In genomic region chr15:29740692-29741311, GRCh38 we compare ENCODE assay signal across 12 cellular contexts.
DNase-seq lines count a peak whose midpoint lies in the region; ATAC-seq, FAIRE-seq and TF ChIP-seq lines count a peak whose summit lies in the region.
"Had no signal": no experiment of that assay in that cellular context is flagged by ENCODE, and none has a peak within 500 bp of the region (broad histone marks: within the 10 kb centered on the region; RNA-seq: fewer than 3 reads in every experiment).

No MANE protein-coding gene starts in this region.

- ATAC-seq in SK-N-SH treated with all-trans-retinoic acid at 6 μM for 48 hours (no peak), GM18519 (IDR thresholded peaks at IDR 0.05; ENCODE audit: low FRiP score, unreplicated experiment) (no peak)
- ATAC-seq: left cardiac atrium had no signal

- FAIRE-seq in GM12891 (lab: Jason Lieb, UNC), result no peak
- FAIRE-seq: astrocyte had no signal

- H3K27me3 ChIP-seq in SK-N-SH (ENCODE audit: insufficient read depth) (no peaks in the 10 kb centered on the region), MM.1S (replicated peaks; ENCODE audit: insufficient read depth, low read length) (no peaks in the 10 kb centered on the region)
- H3K27me3 ChIP-seq: esophagus muscularis mucosa had no signal

- TF ChIP-seq CTCF in SK-N-SH (IDR thresholded peaks at IDR 0.05), result peak; percentile 50
- TF ChIP-seq CTCF in MM.1S (IDR thresholded peaks at IDR 0.05; ENCODE audit: low read length), result peak; percentile 78
- TF ChIP-seq CTCF in chondrocyte (IDR thresholded peaks at IDR 0.05), result peak; percentile 72
- peak; percentile 43 for TF ChIP-seq CTCF in retinal pigment epithelial cell (conservative IDR thresholded peaks at IDR 0.05; ENCODE audit: low read depth, low read length)

- peaks cover 4% of the 10 kb centered on the region; the same call in 1 of the 2 replicates for H3K79me2 ChIP-seq in SK-N-SH (ENCODE audit: insufficient read depth)
- H3K79me2 ChIP-seq in MM.1S (ENCODE audit: low read length), result no peaks in the 10 kb centered on the region

- no peak overlapping the region for H3K27ac ChIP-seq in SK-N-SH (ENCODE audit: low read depth in 2 of 2, low read length in 1 of 2)
- peak overlapping the region; percentile 90 for H3K27ac ChIP-seq in MM.1S (ENCODE audit: low read length)
- H3K27ac ChIP-seq: esophagus muscularis mucosa had no signal

- TF ChIP-seq EP300 in SK-N-SH (IDR thresholded peaks at IDR 0.05; ENCODE audit: borderline replicate concordance in 1 of 2, low read depth in 1 of 2, low read length in 1 of 2), result peak in 1 of 2 experiments; percentile 53; a peak in 1 of 4 replicates

- TF ChIP-seq POLR2A in GM12891 (IDR thresholded peaks at IDR 0.05; ENCODE audit: low read depth, low read length), result no peak

- H3K4me1 ChIP-seq in SK-N-SH (ENCODE audit: control insufficient read depth in 1 of 2, insufficient read depth in 2 of 2, low read depth in 1 of 2, low read length in 1 of 2) (peaks cover 0 to 12% of the 10 kb centered on the region in 2 experiments; a peak in 1 of 4 replicates), MM.1S (ENCODE audit: low read length) (peaks cover 27% of the 10 kb centered on the region)

- no peaks in the 10 kb centered on the region for H3K9me3 ChIP-seq in SK-N-SH
- H3K9me3 ChIP-seq in MM.1S (replicated peaks; ENCODE audit: insufficient read depth, low read length), result no peaks in the 10 kb centered on the region
- H3K9me3 ChIP-seq: esophagus muscularis mucosa had no signal

- H3K36me3 ChIP-seq in SK-N-SH (replicated peaks in 1 of 2; ENCODE audit: control insufficient read depth in 1 of 2, insufficient read depth in 2 of 2, low read length in 1 of 2), result peaks cover 18 to 21% of the 10 kb centered on the region in 2 experiments
- H3K36me3 ChIP-seq in MM.1S (replicated peaks; ENCODE audit: insufficient read depth, low read length), result no peaks in the 10 kb centered on the region

- H3F3A ChIP-seq in SK-N-SH (replicated peaks; ENCODE audit: insufficient read depth) (peaks cover 28% of the 10 kb centered on the region), MM.1S (ENCODE audit: insufficient read depth, low read length) (peaks cover 15% of the 10 kb centered on the region)

- H4K20me1 ChIP-seq in SK-N-SH (ENCODE audit: insufficient read depth) (no peaks in the 10 kb centered on the region), MM.1S (ENCODE audit: insufficient read depth, low read length) (no peaks in the 10 kb centered on the region)

- H2AFZ ChIP-seq in SK-N-SH (ENCODE audit: low read depth) (no peak overlapping the region), MM.1S (ENCODE audit: low read length) (no peak overlapping the region)

- no peaks in the 10 kb centered on the region for H3K9me3 Mint-ChIP-seq in chondrocyte (ENCODE audit: low read depth)

- intact Hi-C loops in cardiac septum (cut with DNase I), result no loop called here

- H3K4me3 Mint-ChIP-seq in chondrocyte (ENCODE audit: unreplicated experiment), result no peak overlapping the region

- POLR2A ChIA-PET in SK-N-SH (lab: Yijun Ruan, JAX), result no interaction called here

- no peaks in the 10 kb centered on the region for H3K27me3 Mint-ChIP-seq in chondrocyte (ENCODE audit: low read depth)

- H3K9ac ChIP-seq in SK-N-SH (no peak overlapping the region), MM.1S (ENCODE audit: low read length) (peak overlapping the region; percentile 42; the same call in 1 of the 2 replicates)

- no peaks in the 10 kb centered on the region for H3K9me2 ChIP-seq in SK-N-SH
- H3K9me2 ChIP-seq in MM.1S (replicated peaks; ENCODE audit: insufficient read depth, low read length), result no peaks in the 10 kb centered on the region

- peaks cover 15% of the 10 kb centered on the region for H3K4me1 Mint-ChIP-seq in chondrocyte (ENCODE audit: low read depth)

- H3K36me3 Mint-ChIP-seq in chondrocyte (ENCODE audit: low read depth), result peaks cover 19% of the 10 kb centered on the region

- TF ChIP-seq RAD21 in SK-N-SH (IDR thresholded peaks at IDR 0.05; ENCODE audit: low read length), result peak; percentile 68

- CTCF ChIA-PET in SK-N-SH (lab: Yijun Ruan, JAX), result interaction anchor here (0.6 to 2.4 kb wide), 7 partner anchors 11 to 334 kb away, joined by 3 to 5 read pairs (median 3); no protein-coding TSS in a partner anchor

- WGBS in SK-N-SH (ENCODE audit: low lambda C conversion rate), result 98% methylated on average over 1 of the region's 1 CpG

- no peak overlapping the region for H3K27ac Mint-ChIP-seq in chondrocyte (ENCODE audit: unreplicated experiment)

- DNase-seq in SK-N-SH (peak; percentile 54), MM.1S (peak; percentile 70), chondrocyte (ENCODE audit: low spot score) (no peak), retinal pigment epithelial cell (ENCODE audit: low read depth) (no peak), cardiac septum (ENCODE audit: low spot score) (no peak), GM12891 (ENCODE audit: insufficient read length, low spot score) (no peak)
- DNase-seq: left cardiac atrium, NCI-H226 had no signal

- H3K4me2 ChIP-seq in SK-N-SH (no peak overlapping the region), MM.1S (ENCODE audit: low read depth, low read length) (peak overlapping the region; percentile 49; the same call in 1 of the 2 replicates)

- H3K4me3 ChIP-seq in SK-N-SH (ENCODE audit: low read depth in 2 of 2, low read length in 1 of 2) (no peak overlapping the region), MM.1S (ENCODE audit: low read length) (no peak overlapping the region), retinal pigment epithelial cell (ENCODE audit: low read length) (no peak overlapping the region)
- H3K4me3 ChIP-seq: esophagus muscularis mucosa had no signal

TF ChIP-seq in SK-N-SH, 30 proteins besides CTCF, POLR2A, EP300 and RAD21:
- TF ChIP-seq GATA2 (CRISPR knock-in tag; IDR thresholded peaks at IDR 0.05) (0 out of 2 replicates have a peak, but pooled peaks have one; percentile 16), SMC3 (IDR thresholded peaks at IDR 0.05; ENCODE audit: low read depth, low read length) (peak; percentile 43; the same call in 1 of the 2 replicates), RXRA (IDR thresholded peaks at IDR 0.05; ENCODE audit: borderline replicate concordance, low read depth) (no peak)

TF ChIP-seq in SK-N-SH treated with all-trans-retinoic acid at 6 μM for 48 hours, 23 proteins besides CTCF, POLR2A, EP300 and RAD21 (continues in another document):
- no peak for TF ChIP-seq ZC3H10 (CRISPR knock-in tag; IDR thresholded peaks at IDR 0.05)
- no peak for TF ChIP-seq ARNTL (CRISPR knock-in tag; IDR thresholded peaks at IDR 0.05; ENCODE audit: borderline replicate concordance, low read depth)
- TF ChIP-seq ZNF8 (CRISPR knock-in tag; IDR thresholded peaks at IDR 0.05), result no peak
- TF ChIP-seq, protein P1, sequence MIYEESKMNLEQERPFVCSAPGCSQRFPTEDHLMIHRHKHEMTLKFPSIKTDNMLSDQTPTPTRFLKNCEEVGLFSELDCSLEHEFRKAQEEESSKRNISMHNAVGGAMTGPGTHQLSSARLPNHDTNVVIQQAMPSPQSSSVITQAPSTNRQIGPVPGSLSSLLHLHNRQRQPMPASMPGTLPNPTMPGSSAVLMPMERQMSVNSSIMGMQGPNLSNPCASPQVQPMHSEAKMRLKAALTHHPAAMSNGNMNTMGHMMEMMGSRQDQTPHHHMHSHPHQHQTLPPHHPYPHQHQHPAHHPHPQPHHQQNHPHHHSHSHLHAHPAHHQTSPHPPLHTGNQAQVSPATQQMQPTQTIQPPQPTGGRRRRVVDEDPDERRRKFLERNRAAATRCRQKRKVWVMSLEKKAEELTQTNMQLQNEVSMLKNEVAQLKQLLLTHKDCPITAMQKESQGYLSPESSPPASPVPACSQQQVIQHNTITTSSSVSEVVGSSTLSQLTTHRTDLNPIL (CRISPR knock-in tag; IDR thresholded peaks at IDR 0.05; ENCODE audit: low read depth), result no peak
- TF ChIP-seq GLIS3 (CRISPR knock-in tag; IDR thresholded peaks at IDR 0.05), result no peak

TF ChIP-seq in GM12891, 5 proteins besides CTCF, POLR2A, EP300 and RAD21:
- TF ChIP-seq SPI1 (IDR thresholded peaks at IDR 0.05; ENCODE audit: low read depth, low read length), result no peak
- no peak for TF ChIP-seq PAX5 (IDR thresholded peaks at IDR 0.05; ENCODE audit: insufficient read depth, low read length, severe bottlenecking)
- TF ChIP-seq TAF1 (IDR thresholded peaks at IDR 0.05; ENCODE audit: low read depth, low read length), result no peak
- no peak for TF ChIP-seq POU2F2 (IDR thresholded peaks at IDR 0.05; ENCODE audit: low read depth, low read length)
- no peak for TF ChIP-seq POLR2AphosphoS5 (IDR thresholded peaks at IDR 0.05; ENCODE audit: low read depth, low read length)

Comparison
In these comparisons a context has a peak if more than half of its experiments do, and no peak if none do; other contexts are left out.
1. DNase-seq: peak in SK-N-SH (single experiment) and MM.1S (single experiment); none in chondrocyte (single experiment), retinal pigment epithelial cell (single experiment), cardiac septum (single experiment) and GM12891 (single experiment).
2. Peak in every context shown above with its lines, with median percentiles within 50 percentile points of each other: CTCF ChIP-seq.